10 cellular contexts compared by ENCODE assay signal in genomic region chr13:114118086-114118762, GRCh38. TPM values are rescaled to one million over a fixed set of nuclear protein-coding genes. Genes with fewer than 3 reads are reported as not detected.
DNase-seq lines count a peak whose midpoint lies in the region; ATAC-seq, FAIRE-seq and TF ChIP-seq lines count a peak whose summit lies in the region.
"Had no signal": no experiment of that assay in that cellular context is flagged by ENCODE, and none has a peak within 500 bp of the region (broad histone marks: within the 10 kb centered on the region; RNA-seq: fewer than 3 reads in every experiment).

No MANE protein-coding gene starts in this region.

- peak overlapping the region; percentile 99 for H3K27ac ChIP-seq in astrocyte (ENCODE audit: low read depth, low read length)
- H3K27ac ChIP-seq in mesodermal cell (ENCODE audit: low read depth, low read length, severe bottlenecking): peak overlapping the region; percentile 100
- peak overlapping the region in 3 of 4 donors; percentile 73 to 81 (median 80) for H3K27ac ChIP-seq in upper lobe of left lung

- no peak for TF ChIP-seq CTCF in astrocyte (IDR thresholded peaks at IDR 0.05; ENCODE audit: insufficient read depth, low read depth, low read length)
- TF ChIP-seq CTCF in upper lobe of left lung (IDR thresholded peaks at IDR 0.05): no peak

- H3K27me3 Mint-ChIP-seq in astrocyte (ENCODE audit: low read depth, unreplicated experiment): no peaks in the 10 kb centered on the region

- H3K4me1 ChIP-seq in astrocyte (ENCODE audit: insufficient read depth, low read length) (peaks cover 67% of the 10 kb centered on the region), mesodermal cell (ENCODE audit: control insufficient read depth, insufficient read depth, low read length, poor library complexity, severe bottlenecking) (peaks cover 68% of the 10 kb centered on the region), upper lobe of left lung (peaks cover 14 to 52% (median 43%) of the 10 kb centered on the region in 4 donors)

- intact Hi-C loops in Right ventricle myocardium superior (cut with DNase I) (no loop called here), left cardiac atrium (cut with DNase I) (loop anchor here in 1 of 2 donors (5.0 kb wide), 1 partner anchor 51 kb away; no protein-coding TSS in a partner anchor)

- DNase-seq in Right ventricle myocardium superior (peak; percentile 30), left cardiac atrium (no peak), astrocyte (ENCODE audit: low read depth) (peak; percentile 75), upper lobe of left lung (no peak), GM19239 (ENCODE audit: insufficient read length, low spot score) (no peak)
- no peak for DNase-seq in central memory CD4-positive, alpha-beta T cell
- DNase-seq: NCI-H510A treated with DMSO at 0.1 percent for 48 hours had no signal

- no peak for TF ChIP-seq POLR2A in upper lobe of left lung (IDR thresholded peaks at IDR 0.05)

- peak; percentile 55 for FAIRE-seq in astrocyte (lab: Jason Lieb, UNC)
- no peak for FAIRE-seq in GM19239 (lab: Jason Lieb, UNC)
- FAIRE-seq: islet of Langerhans had no signal

- H4K20me1 ChIP-seq in astrocyte (ENCODE audit: insufficient read depth, low read length): peaks cover 23% of the 10 kb centered on the region

- H3K36me3 Mint-ChIP-seq in astrocyte (ENCODE audit: low read depth, unreplicated experiment): peaks cover 19% of the 10 kb centered on the region

- TF ChIP-seq EP300 in upper lobe of left lung (IDR thresholded peaks at IDR 0.05): no peak

- ATAC-seq in Right ventricle myocardium superior (ENCODE audit: poor library complexity) (no peak), left cardiac atrium (no peak), upper lobe of left lung (ENCODE audit: low FRiP score in 2 of 2) (no peak), HG02759 (IDR thresholded peaks at IDR 0.05; ENCODE audit: unreplicated experiment) (no peak)

- peak overlapping the region; percentile 99 for H3K27ac Mint-ChIP-seq in astrocyte (ENCODE audit: unreplicated experiment)

- H3K4me3 Mint-ChIP-seq in astrocyte (ENCODE audit: unreplicated experiment): peak overlapping the region; percentile 55

- no peak overlapping the region for H2AFZ ChIP-seq in astrocyte (ENCODE audit: low read depth, low read length)

- H3K36me3 ChIP-seq in astrocyte (ENCODE audit: insufficient read depth, low read length): peaks cover 6% of the 10 kb centered on the region
- H3K36me3 ChIP-seq in mesodermal cell (ENCODE audit: control insufficient read depth, insufficient read depth, low read length): peaks cover 37% of the 10 kb centered on the region
- H3K36me3 ChIP-seq in upper lobe of left lung: no peaks in the 10 kb centered on the region

- H3K4me1 Mint-ChIP-seq in astrocyte (ENCODE audit: low read depth, unreplicated experiment): peaks cover 64% of the 10 kb centered on the region

- H3K79me2 ChIP-seq in astrocyte (ENCODE audit: insufficient read depth, low read length): peaks cover 75% of the 10 kb centered on the region

- H3K9me3 Mint-ChIP-seq in astrocyte (ENCODE audit: unreplicated experiment): no peaks in the 10 kb centered on the region

- H3K9me3 ChIP-seq in astrocyte (ENCODE audit: insufficient read depth, low read depth, low read length) (no peaks in the 10 kb centered on the region), mesodermal cell (ENCODE audit: control insufficient read depth, low read length) (no peaks in the 10 kb centered on the region), upper lobe of left lung (no peaks in the 10 kb centered on the region)

- H3K4me3 ChIP-seq in astrocyte (ENCODE audit: insufficient read depth, low read depth, low read length) (peak overlapping the region; percentile 22), mesodermal cell (ENCODE audit: extremely low read depth, insufficient read depth, low read length, poor library complexity, severe bottlenecking) (peak overlapping the region; percentile 3), upper lobe of left lung (no peak overlapping the region)

- H3K4me2 ChIP-seq in astrocyte (ENCODE audit: low read length): peak overlapping the region; percentile 79

- WGBS in mesodermal cell (ENCODE audit: insufficient coverage in 2 of 2), 2 experiments: 73 to 79% methylated on average over 6 to 8 of the region's 11 CpGs
- WGBS in upper lobe of left lung, 2 donors: 60 to 75% methylated on average over 10 to 11 of the region's 11 CpGs

- H3K27me3 ChIP-seq in astrocyte (ENCODE audit: insufficient read depth, low read length): no peaks in the 10 kb centered on the region
- H3K27me3 ChIP-seq in upper lobe of left lung: no peaks in the 10 kb centered on the region

- peak overlapping the region; percentile 88 for H3K9ac ChIP-seq in astrocyte (ENCODE audit: low read length)

RNA-seq across cellular contexts. Expression of gene RASA3, which starts 14.2 kb away (rescaled TPM):
- total RNA-seq in Right ventricle myocardium superior (11.2 TPM), left cardiac atrium (10 to 100 TPM; 19.9 to 20.1 TPM), astrocyte (41.1 and 41.4 TPM in 2 replicates), upper lobe of left lung (10 to 100 TPM; 11.4 to 52.4 (median 18.4) TPM)
- 52.2 TPM for polyA plus RNA-seq in mesodermal cell (2013, experiment 1 of 2)
- polyA plus RNA-seq in mesodermal cell (2013, experiment 2 of 2): 45.1 TPM

Comparison
In these comparisons a context has a peak if more than half of its experiments do, and no peak if none do; other contexts are left out.
1. DNase-seq: peak in Right ventricle myocardium superior (single experiment) and astrocyte (single experiment); none in left cardiac atrium (single experiment), upper lobe of left lung (0 of 2), GM19239 (single experiment) and central memory CD4-positive, alpha-beta T cell (single experiment).
2. H3K4me3 ChIP-seq: peak in astrocyte (single experiment) and mesodermal cell (single experiment); none in upper lobe of left lung (0 of 4).
3. Peak in every context shown above with its lines, with median percentiles within 50 percentile points of each other: H3K27ac ChIP-seq.